In the genomic region with DNA sequence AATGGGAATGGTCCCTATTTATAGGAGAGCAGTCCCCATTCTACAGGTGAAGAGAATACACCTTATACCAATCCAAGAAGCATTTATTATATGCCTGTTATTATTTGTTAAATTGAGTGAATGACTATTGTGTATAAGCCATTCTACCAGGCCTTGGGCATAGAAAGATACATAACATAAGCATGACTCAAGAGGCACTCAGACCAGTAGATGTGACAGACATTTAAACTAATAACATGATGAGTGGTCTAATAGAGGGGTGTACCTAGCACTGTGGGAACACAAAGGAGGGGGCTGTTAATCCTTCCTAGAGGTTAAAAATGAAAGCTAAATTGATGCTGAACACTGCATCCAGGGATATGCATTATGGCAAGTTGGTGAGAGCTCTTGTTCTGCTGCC, we compare ENCODE assay signal across 17 cellular contexts.
DNase-seq lines count a peak whose midpoint lies in the region; ATAC-seq, FAIRE-seq and TF ChIP-seq lines count a peak whose summit lies in the region.
"Had no signal": no experiment of that assay in that cellular context is flagged by ENCODE, and none has a peak within 500 bp of the region (broad histone marks: within the 10 kb centered on the region; RNA-seq: fewer than 3 reads in every experiment).

No MANE protein-coding gene starts in this region.

- H3K4me1 Mint-ChIP-seq in GM23338: no peaks in the 10 kb centered on the region
- H3K4me1 Mint-ChIP-seq: activated CD4-positive, alpha-beta T cell treated with anti-CD3 and anti-CD28 coated beads, Interleukin-2, amount 10 ng/mL, durations not matched to agents 7 days and 5 days; B cell; naive thymus-derived CD8-positive, alpha-beta T cell; stimulated activated naive CD8-positive, alpha-beta T cell treated with anti-CD3 and anti-CD28 coated beads, Interleukin-15, amount 100 ng/mL, for 72 hours had no signal

- H3K27me3 ChIP-seq in hepatocyte (no peaks in the 10 kb centered on the region), GM23338 (ENCODE audit: insufficient read depth) (no peaks in the 10 kb centered on the region), small intestine (ENCODE audit: control insufficient read depth in 2 of 2, insufficient read depth in 2 of 2, low read length in 2 of 2) (no peaks in the 10 kb centered on the region)
- H3K27me3 ChIP-seq: right lobe of liver had no signal

- H3F3A ChIP-seq in GM23338 (replicated peaks; ENCODE audit: low read depth): no peaks in the 10 kb centered on the region

- H3K36me3 ChIP-seq in hepatocyte (replicated peaks; ENCODE audit: insufficient read depth, low read depth): no peaks in the 10 kb centered on the region
- H3K36me3 ChIP-seq in GM23338 (ENCODE audit: insufficient read depth): no peaks in the 10 kb centered on the region
- H3K36me3 ChIP-seq in small intestine (ENCODE audit: control insufficient read depth in 2 of 2, insufficient read depth in 2 of 2, low read length in 2 of 2): no peaks in the 10 kb centered on the region
- H3K36me3 ChIP-seq: right lobe of liver had no signal

- no peaks in the 10 kb centered on the region for H3K27me3 Mint-ChIP-seq in GM23338 (ENCODE audit: insufficient read depth, low read depth, poor library complexity)
- H3K27me3 Mint-ChIP-seq: B cell; stimulated activated naive CD8-positive, alpha-beta T cell treated with anti-CD3 and anti-CD28 coated beads, Interleukin-15, amount 100 ng/mL, for 72 hours had no signal

- no peaks in the 10 kb centered on the region for H3K9me2 ChIP-seq in hepatocyte (replicated peaks; ENCODE audit: insufficient read depth)
- H3K9me2 ChIP-seq in GM23338 (ENCODE audit: insufficient read depth): peaks cover 12% of the 10 kb centered on the region

- H3K4me2 ChIP-seq in hepatocyte (no peak overlapping the region), GM23338 (no peak overlapping the region)

- peak; percentile 55 for DNase-seq in DMS153 (lab: John Stamatoyannopoulos, UW)
- DNase-seq in NCI-H1105 (lab: John Stamatoyannopoulos, UW): peak; percentile 53
- DNase-seq in RPMI7951 (ENCODE audit: low read depth): peak; percentile 60
- no peak for DNase-seq in hepatocyte (ENCODE audit: low spot score)
- no peak for DNase-seq in GM23338 (ENCODE audit: low spot score)
- DNase-seq in small intestine: no peak
- DNase-seq in HTR-8/SVneo (ENCODE audit: insufficient read length, low spot score): no peak
- DNase-seq: activated CD4-positive, alpha-beta T cell treated with anti-CD3 and anti-CD28 coated beads, Interleukin-2, amount 10 ng/mL, durations not matched to agents 7 days and 5 days; effector CD4-positive, alpha-beta T cell; glutamatergic neuron; naive thymus-derived CD8-positive, alpha-beta T cell; stimulated activated naive CD8-positive, alpha-beta T cell treated with anti-CD3 and anti-CD28 coated beads, Interleukin-15, amount 100 ng/mL, for 72 hours; T-helper 2 cell had no signal

- H3K4me3 ChIP-seq in hepatocyte: no peak overlapping the region
- no peak overlapping the region for H3K4me3 ChIP-seq in GM23338
- H3K4me3 ChIP-seq in small intestine (ENCODE audit: low read depth in 1 of 2, low read length in 2 of 2): no peak overlapping the region
- H3K4me3 ChIP-seq: right lobe of liver had no signal

- TF ChIP-seq CTCF in hepatocyte (IDR thresholded peaks at IDR 0.05; ENCODE audit: poor library complexity): no peak
- TF ChIP-seq CTCF in GM23338 (conservative IDR thresholded peaks at IDR 0.05; ENCODE audit: low read depth in 2 of 2): no peak

- H3K36me3 Mint-ChIP-seq in GM23338 (ENCODE audit: low read depth): no peaks in the 10 kb centered on the region
- H3K36me3 Mint-ChIP-seq: naive thymus-derived CD8-positive, alpha-beta T cell had no signal

- no peaks in the 10 kb centered on the region for H3K9me3 ChIP-seq in hepatocyte (ENCODE audit: low read depth)
- H3K9me3 ChIP-seq in small intestine (ENCODE audit: control insufficient read depth, low read depth): no peaks in the 10 kb centered on the region
- H3K9me3 ChIP-seq: right lobe of liver had no signal

- ATAC-seq in GM23338: no peak
- ATAC-seq in HG03457 (IDR thresholded peaks at IDR 0.05; ENCODE audit: unreplicated experiment): no peak
- ATAC-seq: naive thymus-derived CD8-positive, alpha-beta T cell; stimulated activated naive CD8-positive, alpha-beta T cell treated with anti-CD3 and anti-CD28 coated beads, Interleukin-15, amount 100 ng/mL, for 72 hours had no signal

- peak overlapping the region; percentile 46 for H3K27ac ChIP-seq in hepatocyte
- no peak overlapping the region for H3K27ac ChIP-seq in GM23338 (ENCODE audit: low read depth)
- H3K27ac ChIP-seq in small intestine (ENCODE audit: low read depth in 1 of 2, low read length in 1 of 2): no peak overlapping the region
- H3K27ac ChIP-seq: right lobe of liver had no signal

- no peaks in the 10 kb centered on the region for H3K9me3 Mint-ChIP-seq in GM23338
- H3K9me3 Mint-ChIP-seq: activated CD4-positive, alpha-beta T cell treated with anti-CD3 and anti-CD28 coated beads, Interleukin-2, amount 10 ng/mL, durations not matched to agents 7 days and 5 days; stimulated activated naive CD8-positive, alpha-beta T cell treated with anti-CD3 and anti-CD28 coated beads, Interleukin-15, amount 100 ng/mL, for 72 hours had no signal

- H2AFZ ChIP-seq in hepatocyte (no peak overlapping the region), GM23338 (no peak overlapping the region)

- H4K20me1 ChIP-seq in hepatocyte (ENCODE audit: insufficient read depth, poor library complexity, severe bottlenecking): no peaks in the 10 kb centered on the region
- H4K20me1 ChIP-seq in GM23338 (replicated peaks; ENCODE audit: insufficient read depth): no peaks in the 10 kb centered on the region

- H3K27ac Mint-ChIP-seq in GM23338: no peak overlapping the region
- H3K27ac Mint-ChIP-seq: activated CD4-positive, alpha-beta T cell treated with anti-CD3 and anti-CD28 coated beads, Interleukin-2, amount 10 ng/mL, durations not matched to agents 7 days and 5 days; B cell; naive thymus-derived CD8-positive, alpha-beta T cell; stimulated activated naive CD8-positive, alpha-beta T cell treated with anti-CD3 and anti-CD28 coated beads, Interleukin-15, amount 100 ng/mL, for 72 hours had no signal

- H3K4me3 Mint-ChIP-seq in GM23338: no peak overlapping the region
- H3K4me3 Mint-ChIP-seq: activated CD4-positive, alpha-beta T cell treated with anti-CD3 and anti-CD28 coated beads, Interleukin-2, amount 10 ng/mL, durations not matched to agents 7 days and 5 days; B cell; naive thymus-derived CD8-positive, alpha-beta T cell; stimulated activated naive CD8-positive, alpha-beta T cell treated with anti-CD3 and anti-CD28 coated beads, Interleukin-15, amount 100 ng/mL, for 72 hours had no signal

- H3K79me2 ChIP-seq in hepatocyte: no peaks in the 10 kb centered on the region
- H3K79me2 ChIP-seq in GM23338 (replicated peaks; ENCODE audit: insufficient read depth): no peaks in the 10 kb centered on the region

- FAIRE-seq in small intestine (lab: Jason Lieb, UNC) (no peak), HTR-8/SVneo (lab: Jason Lieb, UNC) (no peak)
- FAIRE-seq: G401.6 had no signal

- H3K4me1 ChIP-seq in hepatocyte (ENCODE audit: insufficient read depth) (no peaks in the 10 kb centered on the region), GM23338 (ENCODE audit: insufficient read depth) (no peaks in the 10 kb centered on the region), small intestine (ENCODE audit: control insufficient read depth in 2 of 2, insufficient read depth in 1 of 2, low read depth in 1 of 2, low read length in 1 of 2) (peaks cover 0 to 11% of the 10 kb centered on the region in 2 donors)
- H3K4me1 ChIP-seq: right lobe of liver had no signal

TF ChIP-seq in GM23338, 12 proteins besides CTCF, POLR2A, EP300 and RAD21 (continues in another document):
- no peak for TF ChIP-seq STAT1 (IDR thresholded peaks at IDR 0.05; ENCODE audit: unreplicated experiment)
- TF ChIP-seq POLR2AphosphoS5 (IDR thresholded peaks at IDR 0.05; ENCODE audit: low read depth): no peak
- TF ChIP-seq, protein P1, sequence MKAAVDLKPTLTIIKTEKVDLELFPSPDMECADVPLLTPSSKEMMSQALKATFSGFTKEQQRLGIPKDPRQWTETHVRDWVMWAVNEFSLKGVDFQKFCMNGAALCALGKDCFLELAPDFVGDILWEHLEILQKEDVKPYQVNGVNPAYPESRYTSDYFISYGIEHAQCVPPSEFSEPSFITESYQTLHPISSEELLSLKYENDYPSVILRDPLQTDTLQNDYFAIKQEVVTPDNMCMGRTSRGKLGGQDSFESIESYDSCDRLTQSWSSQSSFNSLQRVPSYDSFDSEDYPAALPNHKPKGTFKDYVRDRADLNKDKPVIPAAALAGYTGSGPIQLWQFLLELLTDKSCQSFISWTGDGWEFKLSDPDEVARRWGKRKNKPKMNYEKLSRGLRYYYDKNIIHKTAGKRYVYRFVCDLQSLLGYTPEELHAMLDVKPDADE (IDR thresholded peaks at IDR 0.05): no peak

Comparison
In these comparisons a context has a peak if more than half of its experiments do, and no peak if none do; other contexts are left out.
1. DNase-seq: peak in DMS153 (single experiment), NCI-H1105 (single experiment) and RPMI7951 (single experiment); none in hepatocyte (single experiment), GM23338 (single experiment), small intestine (single experiment) and HTR-8/SVneo (single experiment).